15 cellular contexts compared by ENCODE assay signal in the genomic region with DNA sequence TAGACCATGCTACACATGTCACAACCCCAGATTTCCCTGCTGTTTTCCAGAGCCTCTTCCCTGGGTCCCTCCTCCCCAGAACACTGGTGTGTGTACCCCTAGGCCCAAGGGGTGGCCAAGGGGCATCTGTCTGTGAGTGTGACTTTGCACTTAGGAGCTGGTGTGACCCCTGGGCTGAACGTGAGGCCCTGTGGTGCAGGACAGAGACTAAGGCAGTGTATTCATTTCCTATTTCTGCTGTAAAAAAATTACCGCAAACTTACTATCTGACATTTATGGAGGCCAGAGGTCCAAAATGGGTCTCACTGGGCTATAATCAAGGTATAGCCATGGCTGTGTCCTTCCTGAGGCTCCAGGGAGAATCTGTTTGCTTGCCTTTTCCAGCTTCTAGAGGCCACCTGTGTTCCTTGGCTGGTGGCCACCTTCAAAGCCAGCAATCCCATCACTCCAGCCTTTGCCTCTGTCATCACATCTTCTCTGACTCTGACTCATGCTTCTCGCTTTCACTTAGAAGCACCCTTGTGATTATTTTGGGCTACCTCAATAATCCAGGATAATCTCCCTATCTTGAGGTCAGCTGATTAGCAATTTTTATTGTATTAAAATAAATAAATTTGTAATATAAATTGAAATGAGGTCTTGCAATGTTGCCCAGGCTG. TPM values are rescaled to one million over a fixed set of nuclear protein-coding genes. Genes with fewer than 3 reads are reported as not detected.
DNase-seq lines count a peak whose midpoint lies in the region; ATAC-seq and TF ChIP-seq lines count a peak whose summit lies in the region.
"Had no signal": no experiment of that assay in that cellular context is flagged by ENCODE, and none has a peak within 500 bp of the region (broad histone marks: within the 10 kb centered on the region; RNA-seq: fewer than 3 reads in every experiment).

No MANE protein-coding gene starts in this region.

- no peaks in the 10 kb centered on the region for H3K27me3 ChIP-seq in CD8-positive, alpha-beta memory T cell (ENCODE audit: insufficient read depth, low read length, poor library complexity, severe bottlenecking)
- H3K27me3 ChIP-seq in left lung, result no peaks in the 10 kb centered on the region
- H3K27me3 ChIP-seq: BLaER1, heart left ventricle, neutrophil had no signal

- DNase-seq in CD8-positive, alpha-beta memory T cell, result no peak
- DNase-seq in M059J (ENCODE audit: low read depth), result peak; percentile 55
- DNase-seq in amniotic epithelial cell (ENCODE audit: low read depth), result peak; percentile 43
- DNase-seq in left lung, result no peak
- no peak for DNase-seq in SIG-M5 treated with dmso at 0.1 percent for 504 hours (lab: John Stamatoyannopoulos, UW; ENCODE audit: unreplicated experiment)
- no peak for DNase-seq in osteocyte (ENCODE audit: extremely low spot score, unreplicated experiment)
- DNase-seq: activated CD8-positive, alpha-beta memory T cell treated with anti-CD3 and anti-CD28 coated beads, Interleukin-2, amount 10 ng/mL, durations not matched to agents 7 days and 5 days; activated naive CD8-positive, alpha-beta T cell treated with anti-CD3 and anti-CD28 coated beads, Interleukin-2, amount 10 ng/mL, durations not matched to agents 7 days and 5 days; NCI-H1930 had no signal

- H3K36me3 ChIP-seq in CD8-positive, alpha-beta memory T cell (ENCODE audit: insufficient read depth, low read length), result no peaks in the 10 kb centered on the region
- H3K36me3 ChIP-seq in left lung, result no peaks in the 10 kb centered on the region
- H3K36me3 ChIP-seq: neutrophil had no signal

- H3K9me3 Mint-ChIP-seq in CD8-positive, alpha-beta memory T cell, result no peaks in the 10 kb centered on the region
- H3K9me3 Mint-ChIP-seq in osteocyte (ENCODE audit: unreplicated experiment), result no peaks in the 10 kb centered on the region
- H3K9me3 Mint-ChIP-seq: activated naive CD8-positive, alpha-beta T cell treated with anti-CD3 and anti-CD28 coated beads, Interleukin-2, amount 10 ng/mL, durations not matched to agents 7 days and 5 days; GM23338 had no signal

- peak overlapping the region in 7 of 8 donors; percentile 89 to 95 (median 93) for H3K27ac Mint-ChIP-seq in CD8-positive, alpha-beta memory T cell
- no peak overlapping the region for H3K27ac Mint-ChIP-seq in osteocyte (ENCODE audit: unreplicated experiment)
- H3K27ac Mint-ChIP-seq: activated CD8-positive, alpha-beta memory T cell treated with anti-CD3 and anti-CD28 coated beads, Interleukin-2, amount 10 ng/mL, durations not matched to agents 7 days and 5 days; activated naive CD8-positive, alpha-beta T cell treated with anti-CD3 and anti-CD28 coated beads, Interleukin-2, amount 10 ng/mL, durations not matched to agents 7 days and 5 days; GM23338 had no signal

- intact Hi-C loops in left lung (cut with DNase I), result no loop called here

- POLR2A ChIA-PET in CD8-positive, alpha-beta memory T cell (lab: Charles Lee), result no interaction called here

- no peaks in the 10 kb centered on the region for H3K4me1 ChIP-seq in CD8-positive, alpha-beta memory T cell (ENCODE audit: insufficient read depth, low read length)
- H3K4me1 ChIP-seq in left lung, result no peaks in the 10 kb centered on the region

- no peak overlapping the region for H3K4me3 ChIP-seq in CD8-positive, alpha-beta memory T cell (ENCODE audit: low read length)
- no peak overlapping the region for H3K4me3 ChIP-seq in left lung
- H3K4me3 ChIP-seq: BLaER1, GM23338, heart left ventricle had no signal

- no peaks in the 10 kb centered on the region for H3K27me3 Mint-ChIP-seq in CD8-positive, alpha-beta memory T cell
- H3K27me3 Mint-ChIP-seq in osteocyte (ENCODE audit: unreplicated experiment), result no peaks in the 10 kb centered on the region
- H3K27me3 Mint-ChIP-seq: activated CD8-positive, alpha-beta memory T cell treated with anti-CD3 and anti-CD28 coated beads, Interleukin-2, amount 10 ng/mL, durations not matched to agents 7 days and 5 days; activated naive CD8-positive, alpha-beta T cell treated with anti-CD3 and anti-CD28 coated beads, Interleukin-2, amount 10 ng/mL, durations not matched to agents 7 days and 5 days had no signal

- peaks cover 0 to 4% (median 0%) of the 10 kb centered on the region in 3 donors for H3K36me3 Mint-ChIP-seq in CD8-positive, alpha-beta memory T cell
- H3K36me3 Mint-ChIP-seq in osteocyte (ENCODE audit: unreplicated experiment), result peaks cover 3% of the 10 kb centered on the region

- no peaks in the 10 kb centered on the region for H3K9me3 ChIP-seq in CD8-positive, alpha-beta memory T cell (ENCODE audit: low read length)
- no peaks in the 10 kb centered on the region for H3K9me3 ChIP-seq in left lung
- H3K9me3 ChIP-seq: BLaER1, heart left ventricle, neutrophil had no signal

- TF ChIP-seq CTCF in left lung (IDR thresholded peaks at IDR 0.05), result no peak
- no peak for TF ChIP-seq CTCF in osteocyte (IDR thresholded peaks at IDR 0.05)

- H3K27ac ChIP-seq in CD8-positive, alpha-beta memory T cell (ENCODE audit: low read depth, low read length), result no peak overlapping the region
- no peak overlapping the region for H3K27ac ChIP-seq in left lung
- H3K27ac ChIP-seq: BLaER1, heart left ventricle, neutrophil had no signal

- CTCF ChIA-PET in CD8-positive, alpha-beta memory T cell (lab: Charles Lee), result no interaction called here

- ATAC-seq in left lung (peak; percentile 26), HG03280 (IDR thresholded peaks at IDR 0.05; ENCODE audit: unreplicated experiment) (no peak), GM21529 (IDR thresholded peaks at IDR 0.05; ENCODE audit: unreplicated experiment) (no peak)

- H3K4me1 Mint-ChIP-seq in CD8-positive, alpha-beta memory T cell, result peaks cover 12 to 14% (median 14%) of the 10 kb centered on the region in 3 donors
- H3K4me1 Mint-ChIP-seq in osteocyte (ENCODE audit: unreplicated experiment), result peaks cover 3% of the 10 kb centered on the region

- H3K4me3 Mint-ChIP-seq in CD8-positive, alpha-beta memory T cell, result no peak overlapping the region
- no peak overlapping the region for H3K4me3 Mint-ChIP-seq in osteocyte (ENCODE audit: unreplicated experiment)
- H3K4me3 Mint-ChIP-seq: activated CD8-positive, alpha-beta memory T cell treated with anti-CD3 and anti-CD28 coated beads, Interleukin-2, amount 10 ng/mL, durations not matched to agents 7 days and 5 days; activated naive CD8-positive, alpha-beta T cell treated with anti-CD3 and anti-CD28 coated beads, Interleukin-2, amount 10 ng/mL, durations not matched to agents 7 days and 5 days; GM23338 had no signal

RNA-seq across cellular contexts. Expression of gene ELOA, which starts 24.0 kb away (rescaled TPM):
- 10 to 100 TPM; 64.1 to 69.0 TPM for total RNA-seq in CD8-positive, alpha-beta memory T cell
- 32.3 TPM for polyA plus RNA-seq in CD8-positive, alpha-beta memory T cell
- total RNA-seq in M059J (2014; rRNA removed; shearing (Covaris generic)), result 57.6 and 74.5 TPM in 2 replicates
- total RNA-seq in left lung (10 to 100 TPM; 48.6 to 50.3 TPM), osteocyte (41.4 and 47.0 TPM in 2 replicates)

RNA-seq across cellular contexts. Expression of gene RPL11, which starts 27.7 kb away (rescaled TPM):
- 1,000 to 10,000 TPM; 1,242 to 1,292 TPM for total RNA-seq in CD8-positive, alpha-beta memory T cell
- 1,119 TPM for polyA plus RNA-seq in CD8-positive, alpha-beta memory T cell
- total RNA-seq in M059J (2014; rRNA removed; shearing (Covaris generic)), result 897 and 1,213 TPM in 2 replicates
- total RNA-seq in left lung (100 to 1,000 TPM; 761 to 849 TPM), osteocyte (823 and 843 TPM in 2 replicates)

RNA-seq across cellular contexts. Expression of gene PITHD1, which starts 58.9 kb away (rescaled TPM):
- 100 to 1,000 TPM; 105 TPM for total RNA-seq in CD8-positive, alpha-beta memory T cell
- polyA plus RNA-seq in CD8-positive, alpha-beta memory T cell, result 68.5 TPM
- 81.8 and 95.6 TPM in 2 replicates for total RNA-seq in M059J (2014; rRNA removed; shearing (Covaris generic))
- 10 to 100 TPM; 50.3 to 63.8 TPM for total RNA-seq in left lung
- 42.4 and 44.3 TPM in 2 replicates for total RNA-seq in osteocyte

Comparison
In these comparisons a context has a peak if more than half of its experiments do, and no peak if none do; other contexts are left out.
1. DNase-seq: peak in M059J (single experiment) and amniotic epithelial cell (single experiment); none in CD8-positive, alpha-beta memory T cell (0 of 5), left lung (0 of 2), SIG-M5 treated with dmso at 0.1 percent for 504 hours (single experiment) and osteocyte (single experiment).